Comparison of ENCODE assay signal across 8 cellular contexts in the genomic region with DNA sequence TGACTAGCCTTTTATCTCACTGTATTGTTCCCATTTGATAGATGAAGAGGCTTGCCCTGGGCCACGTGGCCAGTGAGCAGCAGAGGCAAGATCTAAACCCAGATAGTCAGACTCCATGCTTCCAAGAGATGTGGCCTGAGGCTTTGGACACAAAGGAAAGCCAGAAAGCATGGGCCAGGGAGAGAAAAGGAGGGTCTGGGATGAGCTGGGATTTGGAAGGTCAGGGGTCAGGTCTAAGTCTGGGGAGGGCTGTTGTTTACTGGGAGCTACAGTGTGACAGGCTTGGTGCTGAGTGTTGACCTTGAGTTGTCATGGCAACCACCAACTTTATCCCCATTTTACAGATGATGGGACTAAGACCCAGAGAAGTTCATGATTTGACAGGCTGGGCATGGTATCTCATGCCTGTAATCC. TPM values are rescaled to one million over a fixed set of nuclear protein-coding genes. Genes with fewer than 3 reads are reported as not detected.
DNase-seq lines count a peak whose midpoint lies in the region; ATAC-seq and TF ChIP-seq lines count a peak whose summit lies in the region.
"Had no signal": no experiment of that assay in that cellular context is flagged by ENCODE, and none has a peak within 500 bp of the region (broad histone marks: within the 10 kb centered on the region; RNA-seq: fewer than 3 reads in every experiment).

No MANE protein-coding gene starts in this region.

- no peak overlapping the region for H3K27ac ChIP-seq in muscle layer of duodenum (ENCODE audit: low read length)
- H3K27ac ChIP-seq in RWPE1: no peak overlapping the region
- no peak overlapping the region for H3K27ac ChIP-seq in left lung
- H3K27ac ChIP-seq: WERI-Rb-1 had no signal

- H3K36me3 ChIP-seq in muscle layer of duodenum (ENCODE audit: control insufficient read depth in 1 of 2, insufficient read depth in 2 of 2, low read length in 2 of 2): no peaks in the 10 kb centered on the region
- H3K36me3 ChIP-seq in left lung: no peaks in the 10 kb centered on the region
- H3K36me3 ChIP-seq: WERI-Rb-1 had no signal

- ATAC-seq in left lung: no peak
- ATAC-seq in GM21367 (IDR thresholded peaks at IDR 0.05; ENCODE audit: unreplicated experiment): no peak

- H3K4me3 Mint-ChIP-seq in activated CD4-positive, alpha-beta memory T cell treated with anti-CD3 and anti-CD28 coated beads for 36 hours: peak overlapping the region; percentile 81

- CTCF ChIA-PET in activated CD4-positive, alpha-beta memory T cell treated with anti-CD3 and anti-CD28 coated beads for 36 hours (lab: Charles Lee): interaction anchor here (1.3 to 2.3 kb wide), 2 partner anchors 12 to 118 kb away, joined by 4 to 14 read pairs; no protein-coding TSS in a partner anchor
- CTCF ChIA-PET in RWPE1 (lab: Yijun Ruan, JAX): no interaction called here

- POLR2A ChIA-PET in activated CD4-positive, alpha-beta memory T cell treated with anti-CD3 and anti-CD28 coated beads for 36 hours (lab: Charles Lee): interaction anchor here (1.0 kb wide), 1 partner anchor 105 kb away, joined by 4 read pairs; no protein-coding TSS in a partner anchor
- POLR2A ChIA-PET in RWPE1 (lab: Yijun Ruan, JAX; ENCODE audit: low non-redundant PET): no interaction called here

- H3K27me3 ChIP-seq in muscle layer of duodenum (ENCODE audit: low read depth, low read length): no peaks in the 10 kb centered on the region
- H3K27me3 ChIP-seq in left lung: peaks cover 0 to 9% of the 10 kb centered on the region in 2 donors

- TF ChIP-seq CTCF in RWPE1 (conservative IDR thresholded peaks at IDR 0.05; ENCODE audit: low read depth) (no peak), left lung (IDR thresholded peaks at IDR 0.05) (no peak)

- peaks cover 4% of the 10 kb centered on the region for H3K9me3 Mint-ChIP-seq in activated CD4-positive, alpha-beta memory T cell treated with anti-CD3 and anti-CD28 coated beads for 36 hours

- peaks cover 22% of the 10 kb centered on the region for H3K4me1 Mint-ChIP-seq in activated CD4-positive, alpha-beta memory T cell treated with anti-CD3 and anti-CD28 coated beads for 36 hours (ENCODE audit: low read depth)

- H3K27ac Mint-ChIP-seq in activated CD4-positive, alpha-beta memory T cell treated with anti-CD3 and anti-CD28 coated beads for 36 hours: no peak overlapping the region

- peaks cover 0 to 29% of the 10 kb centered on the region in 2 donors for H3K4me1 ChIP-seq in muscle layer of duodenum (ENCODE audit: control insufficient read depth in 1 of 2, insufficient read depth in 2 of 2, low read length in 2 of 2)
- H3K4me1 ChIP-seq in left lung: peaks cover 25 to 36% of the 10 kb centered on the region in 2 donors

- H3K9me3 ChIP-seq in muscle layer of duodenum (ENCODE audit: control insufficient read depth in 1 of 2, low read length in 2 of 2) (no peaks in the 10 kb centered on the region), left lung (no peaks in the 10 kb centered on the region)

- H3K36me3 Mint-ChIP-seq in activated CD4-positive, alpha-beta memory T cell treated with anti-CD3 and anti-CD28 coated beads for 36 hours: peaks cover 8% of the 10 kb centered on the region

- intact Hi-C loops in activated CD4-positive, alpha-beta memory T cell treated with anti-CD3 and anti-CD28 coated beads for 36 hours (cut with micrococcal nuclease): loop anchor here (5.0 kb wide), 1 partner anchor 445 kb away; a partner anchor contains a TSS
- intact Hi-C loops in left lung (cut with DNase I): loop anchor here in 1 of 2 donors (10.0 kb wide), 2 partner anchors 117 to 287 kb away; no protein-coding TSS in a partner anchor

- H3K27me3 Mint-ChIP-seq in activated CD4-positive, alpha-beta memory T cell treated with anti-CD3 and anti-CD28 coated beads for 36 hours: no peaks in the 10 kb centered on the region

- DNase-seq in ELR (ENCODE audit: low read depth) (peak; percentile 15), RWPE1 (ENCODE audit: low spot score) (no peak), left lung (no peak)
- DNase-seq in activated CD4-positive, alpha-beta memory T cell treated with anti-CD3 and anti-CD28 coated beads for 36 hours: no peak
- DNase-seq: NCI-H446, WERI-Rb-1 had no signal

- peak overlapping the region; percentile 19 to 79 for H3K4me3 ChIP-seq in muscle layer of duodenum (ENCODE audit: low read depth in 1 of 2, low read length in 2 of 2)
- peak overlapping the region in 1 of 2 donors; percentile 61 for H3K4me3 ChIP-seq in left lung

RNA-seq across cellular contexts. Expression of a gene that starts 2.1 kb away (rescaled TPM):
- 1 to 10 TPM; 5.2 to 5.9 TPM for total RNA-seq in activated CD4-positive, alpha-beta memory T cell treated with anti-CD3 and anti-CD28 coated beads for 36 hours
- total RNA-seq in left lung: 1 to 10 TPM; 3.1 to 3.8 TPM

RNA-seq across cellular contexts. Expression of a gene that starts 30.0 kb away (rescaled TPM):
- 10 to 100 TPM in 1 of 2 experiments, 1 to 10 TPM in 1; 9.2 to 10.6 TPM for total RNA-seq in activated CD4-positive, alpha-beta memory T cell treated with anti-CD3 and anti-CD28 coated beads for 36 hours
- 10 to 100 TPM; 16.2 to 23.9 TPM for total RNA-seq in left lung

RNA-seq across cellular contexts. Expression of a gene that starts 30.7 kb away (rescaled TPM):
- total RNA-seq in activated CD4-positive, alpha-beta memory T cell treated with anti-CD3 and anti-CD28 coated beads for 36 hours: under 1 TPM; 0.19 to 0.31 TPM
- total RNA-seq in left lung: 10 to 100 TPM; 48.0 to 57.6 TPM

RNA-seq across cellular contexts. Expression of a gene that starts 46.0 kb away (rescaled TPM):
- 10 to 100 TPM; 99.3 to 99.6 TPM for total RNA-seq in activated CD4-positive, alpha-beta memory T cell treated with anti-CD3 and anti-CD28 coated beads for 36 hours
- total RNA-seq in left lung: 10 to 100 TPM; 45.2 to 67.7 TPM

RNA-seq across cellular contexts. Expression of a gene that starts 57.0 kb away (rescaled TPM):
- total RNA-seq in activated CD4-positive, alpha-beta memory T cell treated with anti-CD3 and anti-CD28 coated beads for 36 hours: 1 to 10 TPM; 2.3 to 2.9 TPM
- 1 to 10 TPM; 4.0 to 4.2 TPM for total RNA-seq in left lung

Comparison
In these comparisons a context has a peak if more than half of its experiments do, and no peak if none do; other contexts are left out.
1. RNA of a gene that starts 30.7 kb away (total RNA-seq): 48.0 to 57.6 TPM in left lung; 0.19 to 0.31 TPM in activated CD4-positive, alpha-beta memory T cell treated with anti-CD3 and anti-CD28 coated beads for 36 hours; every median in the first group is over 10 times any median in the second.